1 cellular context compared by ENCODE assay signal in genomic region chr12:124368421-124369032, GRCh38.
A peak's percentile ranks its signal among the peaks of the same experiment; 100 is the strongest.
TF ChIP-seq lines count a peak whose summit lies in the region.

No MANE protein-coding gene starts in this region.

TF ChIP-seq in A549, 52 proteins besides CTCF, POLR2A, EP300 and RAD21:
- no peak for TF ChIP-seq CHD4 (IDR thresholded peaks at IDR 0.05; ENCODE audit: borderline replicate concordance)
- no peak for TF ChIP-seq HDAC2 (IDR thresholded peaks at IDR 0.05)
- no peak for TF ChIP-seq RNF2 (IDR thresholded peaks at IDR 0.05; ENCODE audit: borderline replicate concordance, low read depth)
- TF ChIP-seq FOXS1 (CRISPR knock-in tag; IDR thresholded peaks at IDR 0.05) = no peak
- no peak for TF ChIP-seq EHF (CRISPR knock-in tag; IDR thresholded peaks at IDR 0.05)
- TF ChIP-seq ATOH8 (CRISPR knock-in tag; IDR thresholded peaks at IDR 0.05; ENCODE audit: low read depth) = no peak
- TF ChIP-seq HOXB13 (CRISPR knock-in tag; IDR thresholded peaks at IDR 0.05; ENCODE audit: low read depth) = 0 out of 2 replicates have a peak, but pooled peaks have one; percentile 7
- TF ChIP-seq HMGXB4 (CRISPR knock-in tag; IDR thresholded peaks at IDR 0.05; ENCODE audit: borderline replicate concordance) = no peak
